In genomic region chr10:11898372-11899066, GRCh38 we compare ENCODE assay signal across 10 cellular contexts.
DNase-seq lines count a peak whose midpoint lies in the region; ATAC-seq and TF ChIP-seq lines count a peak whose summit lies in the region.
"Had no signal": no experiment of that assay in that cellular context is flagged by ENCODE, and none has a peak within 500 bp of the region (broad histone marks: within the 10 kb centered on the region; RNA-seq: fewer than 3 reads in every experiment).

No MANE protein-coding gene starts in this region.

- no peaks in the 10 kb centered on the region for H3K9me3 ChIP-seq in hepatocyte (ENCODE audit: low read depth)
- H3K9me3 ChIP-seq in vagina = no peaks in the 10 kb centered on the region
- H3K9me3 ChIP-seq: heart right ventricle had no signal

- peaks cover 12% of the 10 kb centered on the region for H3K4me1 ChIP-seq in hepatocyte (ENCODE audit: insufficient read depth)
- H3K4me1 ChIP-seq in vagina = no peaks in the 10 kb centered on the region
- H3K4me1 ChIP-seq: heart right ventricle had no signal

- TF ChIP-seq POLR2A in vagina (IDR thresholded peaks at IDR 0.05) = no peak

- no peak overlapping the region for H3K4me2 ChIP-seq in hepatocyte

- H4K20me1 ChIP-seq in hepatocyte (ENCODE audit: insufficient read depth, poor library complexity, severe bottlenecking) = no peaks in the 10 kb centered on the region

- H3K9me2 ChIP-seq in hepatocyte (replicated peaks; ENCODE audit: insufficient read depth) = no peaks in the 10 kb centered on the region

- H3K79me2 ChIP-seq in hepatocyte = no peaks in the 10 kb centered on the region

- H3K27ac ChIP-seq in hepatocyte (peak overlapping the region; percentile 66), vagina (no peak overlapping the region)
- H3K27ac ChIP-seq: heart right ventricle had no signal

- 61% methylated on average over 20 of the region's 20 CpGs for WGBS in hepatocyte (ENCODE audit: low lambda C conversion rate, missing lambda C conversion rate)

- H2AFZ ChIP-seq in hepatocyte = no peak overlapping the region

- H3K27me3 ChIP-seq in hepatocyte = no peaks in the 10 kb centered on the region
- H3K27me3 ChIP-seq in vagina = no peaks in the 10 kb centered on the region

- H3K36me3 ChIP-seq in hepatocyte (replicated peaks; ENCODE audit: insufficient read depth, low read depth) (no peaks in the 10 kb centered on the region), vagina (no peaks in the 10 kb centered on the region)
- H3K36me3 ChIP-seq: heart right ventricle had no signal

- no peak overlapping the region for H3K4me3 ChIP-seq in hepatocyte
- no peak overlapping the region for H3K4me3 ChIP-seq in vagina
- H3K4me3 ChIP-seq: heart right ventricle had no signal

- ATAC-seq in sciatic nerve (peak; percentile 15), GM19035 (IDR thresholded peaks at IDR 0.05; ENCODE audit: unreplicated experiment) (no peak), HG02623 (IDR thresholded peaks at IDR 0.05; ENCODE audit: unreplicated experiment) (no peak)

- DNase-seq in HUDEP-2 (lab: John Stamatoyannopoulos, UW; ENCODE audit: unreplicated experiment in 76 of 76) (peak in 75 of 76 experiments; percentile 41 to 92 (median 76)), SW480 (ENCODE audit: low spot score) (peak; percentile 91), hepatocyte (ENCODE audit: low spot score) (peak; percentile 70), sciatic nerve (ENCODE audit: low spot score) (no peak), vagina (ENCODE audit: extremely low spot score in 2 of 2) (no peak), NCI-H2107 treated with DMSO at 0.1 percent for 48 hours (lab: John Stamatoyannopoulos, UW; ENCODE audit: unreplicated experiment) (no peak)
- DNase-seq: heart right ventricle, MM.1S had no signal

- TF ChIP-seq CTCF in hepatocyte (IDR thresholded peaks at IDR 0.05; ENCODE audit: poor library complexity) (no peak), vagina (IDR thresholded peaks at IDR 0.05) (no peak)

- intact Hi-C loops in sciatic nerve (cut with DNase I) (no loop called here), vagina (cut with DNase I) (no loop called here)

Comparison
In these comparisons a context has a peak if more than half of its experiments do, and no peak if none do; other contexts are left out.
1. DNase-seq: peak in HUDEP-2 (75 of 76), SW480 (single experiment) and hepatocyte (single experiment); none in sciatic nerve (single experiment), vagina (0 of 2) and NCI-H2107 treated with DMSO at 0.1 percent for 48 hours (single experiment).